ENCODE assay signal across 1 cellular context in genomic region chr16:371729-372521, GRCh38.
TF ChIP-seq lines count a peak whose summit lies in the region.

No MANE protein-coding gene starts in this region.

TF ChIP-seq in SK-N-SH, 30 proteins besides CTCF, POLR2A, EP300 and RAD21:
- TF ChIP-seq SIN3A (IDR thresholded peaks at IDR 0.05; ENCODE audit: borderline replicate concordance, low read depth, low read length) (no peak), PBX3 (IDR thresholded peaks at IDR 0.05) (no peak)
